15 cellular contexts compared by ENCODE assay signal in the genomic region with DNA sequence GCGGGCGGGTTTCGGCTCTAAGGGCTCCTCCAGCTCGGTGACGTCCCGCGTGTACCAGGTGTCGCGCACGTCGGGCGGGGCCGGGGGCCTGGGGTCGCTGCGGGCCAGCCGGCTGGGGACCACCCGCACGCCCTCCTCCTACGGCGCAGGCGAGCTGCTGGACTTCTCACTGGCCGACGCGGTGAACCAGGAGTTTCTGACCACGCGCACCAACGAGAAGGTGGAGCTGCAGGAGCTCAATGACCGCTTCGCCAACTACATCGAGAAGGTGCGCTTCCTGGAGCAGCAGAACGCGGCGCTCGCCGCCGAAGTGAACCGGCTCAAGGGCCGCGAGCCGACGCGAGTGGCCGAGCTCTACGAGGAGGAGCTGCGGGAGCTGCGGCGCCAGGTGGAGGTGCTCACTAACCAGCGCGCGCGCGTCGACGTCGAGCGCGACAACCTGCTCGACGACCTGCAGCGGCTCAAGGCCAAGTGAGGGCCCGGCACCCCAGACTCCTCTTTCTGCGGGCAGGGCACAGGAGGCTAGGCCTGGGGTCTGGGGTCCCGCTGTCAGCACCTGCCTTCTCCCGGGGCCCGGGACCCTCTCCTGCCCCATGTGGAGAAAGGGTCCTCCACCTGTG. TPM values are rescaled to one million over a fixed set of nuclear protein-coding genes. Genes with fewer than 3 reads are reported as not detected.
DNase-seq lines count a peak whose midpoint lies in the region; ATAC-seq, FAIRE-seq and TF ChIP-seq lines count a peak whose summit lies in the region.
"Had no signal": no experiment of that assay in that cellular context is flagged by ENCODE, and none has a peak within 500 bp of the region (broad histone marks: within the 10 kb centered on the region; RNA-seq: fewer than 3 reads in every experiment).

No MANE protein-coding gene starts in this region.

- H3K36me3 ChIP-seq in right atrium auricular region (peaks cover 52% of the 10 kb centered on the region), pancreas (no peaks in the 10 kb centered on the region)

- peaks cover 0 to 5% of the 10 kb centered on the region in 2 donors for H3K27me3 ChIP-seq in right atrium auricular region
- peaks cover 0 to 13% (median 3%) of the 10 kb centered on the region in 4 donors for H3K27me3 ChIP-seq in pancreas

- 5 to 9% methylated on average over 59 to 66 of the region's 66 CpGs for WGBS in pancreas, 2 donors

- POLR2A ChIA-PET in naive thymus-derived CD8-positive, alpha-beta T cell (lab: Charles Lee), result no interaction called here

- H3K4me1 Mint-ChIP-seq in naive thymus-derived CD8-positive, alpha-beta T cell, result peaks cover 1 to 9% (median 3%) of the 10 kb centered on the region in 4 donors
- H3K4me1 Mint-ChIP-seq: immature natural killer cell had no signal

- TF ChIP-seq CTCF in right atrium auricular region (IDR thresholded peaks at IDR 0.05) (no peak), pancreas (IDR thresholded peaks at IDR 0.05) (no peak)

- no peak for FAIRE-seq in pancreas (lab: Jason Lieb, UNC)
- FAIRE-seq: A549 had no signal

- peak overlapping the region in 3 of 10 donors; percentile 14 to 47 (median 41) for H3K4me3 Mint-ChIP-seq in naive thymus-derived CD8-positive, alpha-beta T cell
- H3K4me3 Mint-ChIP-seq: immature natural killer cell had no signal

- H3K4me3 ChIP-seq in right atrium auricular region, result peak overlapping the region; percentile 59 to 60
- peak overlapping the region in 1 of 4 donors; percentile 15 for H3K4me3 ChIP-seq in pancreas
- H3K4me3 ChIP-seq: A549 had no signal

- DNase-seq in Right ventricle myocardium inferior (ENCODE audit: missing footprints) (no peak), cardiac septum (ENCODE audit: low spot score) (no peak), right atrium auricular region (ENCODE audit: low spot score) (no peak), pancreas (peak in 1 of 6 donors; percentile 68), AG08396 (ENCODE audit: low spot score) (no peak), AG20443 (ENCODE audit: low spot score) (no peak)
- DNase-seq in naive thymus-derived CD8-positive, alpha-beta T cell, result no peak
- DNase-seq in stimulated activated naive CD8-positive, alpha-beta T cell treated with anti-CD3 and anti-CD28 coated beads, Interleukin-15, Interleukin-2, amounts not matched to agents 100 U/mL and 50 U/mL, for 24 hours, result no peak
- DNase-seq: DMS79 treated with DMSO at 0.1 percent for 48 hours, immature natural killer cell, NCI-H1436 treated with DMSO at 0.1 percent for 48 hours had no signal

- no peak overlapping the region for H3K27ac Mint-ChIP-seq in naive thymus-derived CD8-positive, alpha-beta T cell
- H3K27ac Mint-ChIP-seq: activated naive CD4-positive, alpha-beta T cell treated with anti-CD3 and anti-CD28 coated beads, Interleukin-2, amount 50 U/mL, for 72 hours; immature natural killer cell had no signal

- H3K27me3 Mint-ChIP-seq in naive thymus-derived CD8-positive, alpha-beta T cell, result peaks cover 16 to 62% (median 30%) of the 10 kb centered on the region in 5 donors

- intact Hi-C loops in Right ventricle myocardium inferior (cut with DNase I), result loop anchor here (5.0 kb wide), 1 partner anchor 229 kb away; no protein-coding TSS in a partner anchor
- intact Hi-C loops in cardiac septum (cut with DNase I), result no loop called here
- intact Hi-C loops in pancreas (cut with DNase I), result no loop called here

- peaks cover 0 to 39% of the 10 kb centered on the region in 2 donors for H3K4me1 ChIP-seq in right atrium auricular region
- H3K4me1 ChIP-seq in pancreas, result no peaks in the 10 kb centered on the region
- H3K4me1 ChIP-seq: A549 had no signal

- ATAC-seq in Right ventricle myocardium inferior, result peak; percentile 13
- ATAC-seq in pancreas, result peak; percentile 28 to 39 (median 37)
- no peak for ATAC-seq in naive thymus-derived CD8-positive, alpha-beta T cell
- ATAC-seq in stimulated activated naive CD8-positive, alpha-beta T cell treated with anti-CD3 and anti-CD28 coated beads, Interleukin-15, Interleukin-2, amounts not matched to agents 100 U/mL and 50 U/mL, for 24 hours, result no peak
- ATAC-seq: activated naive CD4-positive, alpha-beta T cell treated with anti-CD3 and anti-CD28 coated beads, Interleukin-2, amount 50 U/mL, for 72 hours; sciatic nerve had no signal

- peaks cover 0 to 2% (median 0%) of the 10 kb centered on the region in 9 donors for H3K9me3 Mint-ChIP-seq in naive thymus-derived CD8-positive, alpha-beta T cell
- H3K9me3 Mint-ChIP-seq: activated naive CD4-positive, alpha-beta T cell treated with anti-CD3 and anti-CD28 coated beads, Interleukin-2, amount 50 U/mL, for 72 hours; immature natural killer cell had no signal

- no peaks in the 10 kb centered on the region for H3K36me3 Mint-ChIP-seq in naive thymus-derived CD8-positive, alpha-beta T cell
- H3K36me3 Mint-ChIP-seq: activated naive CD4-positive, alpha-beta T cell treated with anti-CD3 and anti-CD28 coated beads, Interleukin-2, amount 50 U/mL, for 72 hours; immature natural killer cell had no signal

- H3K9me3 ChIP-seq in right atrium auricular region (no peaks in the 10 kb centered on the region), pancreas (no peaks in the 10 kb centered on the region)
- H3K9me3 ChIP-seq: A549 had no signal

- H3K27ac ChIP-seq in right atrium auricular region (peak overlapping the region; percentile 92 to 96), pancreas (no peak overlapping the region)
- H3K27ac ChIP-seq: A549 had no signal

RNA-seq across cellular contexts. Expression of gene DES, which starts 0.5 kb away (rescaled TPM):
- 13,356 TPM for total RNA-seq in Right ventricle myocardium inferior
- 21,230 TPM for total RNA-seq in cardiac septum
- over 10,000 TPM; 12,280 to 13,654 TPM for total RNA-seq in right atrium auricular region
- 1 to 10 TPM in 5 of 6 donors, under 1 TPM in 1; 0.75 to 6.1 (median 1.9) TPM for total RNA-seq in pancreas
- polyA plus RNA-seq in pancreas, result 100 to 1,000 TPM in 1 of 2 donors, 10 to 100 TPM in 1; 12.6 to 101 TPM
- not detected for total RNA-seq in naive thymus-derived CD8-positive, alpha-beta T cell
- not detected for polyA plus RNA-seq in naive thymus-derived CD8-positive, alpha-beta T cell
- total RNA-seq: activated naive CD4-positive, alpha-beta T cell treated with anti-CD3 and anti-CD28 coated beads, Interleukin-2, amount 50 U/mL, for 72 hours; T-helper 1 cell treated with Interleukin-12 subunit alpha and Interleukin-12 subunit beta and Interleukin-4 antibody, amounts not matched to agents 30 ng/mL and 1 ng/mL, for 36 hours had no signal
- polyA plus RNA-seq: immature natural killer cell had no signal

RNA-seq across cellular contexts. Expression of gene SPEG, which starts 16.0 kb away (rescaled TPM):
- total RNA-seq in Right ventricle myocardium inferior (119 TPM), cardiac septum (199 TPM), right atrium auricular region (10 to 100 TPM; 82.2 to 90.8 TPM), pancreas (1 to 10 TPM; 2.6 to 4.9 (median 3.6) TPM)
- 10 to 100 TPM; 21.9 to 33.3 TPM for polyA plus RNA-seq in pancreas
- 10 to 100 TPM; 20.3 to 22.5 TPM for total RNA-seq in naive thymus-derived CD8-positive, alpha-beta T cell
- polyA plus RNA-seq in naive thymus-derived CD8-positive, alpha-beta T cell, result 1 to 10 TPM; 1.6 to 3.0 (median 2.7) TPM
- polyA plus RNA-seq: immature natural killer cell had no signal

RNA-seq across cellular contexts. Expression of gene DNPEP, which starts 31.0 kb away (rescaled TPM):
- total RNA-seq in Right ventricle myocardium inferior (66.6 TPM), cardiac septum (47.2 TPM), right atrium auricular region (10 to 100 TPM; 48.1 to 51.2 TPM), pancreas (10 to 100 TPM; 21.0 to 32.8 (median 25.1) TPM)
- polyA plus RNA-seq in pancreas, result 10 to 100 TPM; 54.6 to 89.4 TPM
- total RNA-seq in naive thymus-derived CD8-positive, alpha-beta T cell, result 10 to 100 TPM; 81.9 to 89.1 TPM
- polyA plus RNA-seq in naive thymus-derived CD8-positive, alpha-beta T cell, result 10 to 100 TPM; 51.2 to 62.6 (median 53.1) TPM

Comparison
In these comparisons a context has a peak if more than half of its experiments do, and no peak if none do; other contexts are left out.
1. ATAC-seq: peak in Right ventricle myocardium inferior (single experiment) and pancreas (4 of 4); none in naive thymus-derived CD8-positive, alpha-beta T cell (0 of 2) and stimulated activated naive CD8-positive, alpha-beta T cell treated with anti-CD3 and anti-CD28 coated beads, Interleukin-15, Interleukin-2, amounts not matched to agents 100 U/mL and 50 U/mL, for 24 hours (single experiment).
2. H3K27ac ChIP-seq: peak in right atrium auricular region (2 of 2); none in pancreas (0 of 4).
3. RNA of gene DES, which starts 0.5 kb away (total RNA-seq): 21,230 TPM in cardiac septum (single experiment), 12,280 to 13,654 TPM in right atrium auricular region and 13,356 TPM in Right ventricle myocardium inferior (single experiment); 0.75 to 6.1 TPM in pancreas and not detected in naive thymus-derived CD8-positive, alpha-beta T cell; every median in the first group is over 1,000 times any median in the second.